ENCODE assay signal across 9 cellular contexts in genomic region chr10:132036887-132037675, GRCh38. TPM values are rescaled to one million over a fixed set of nuclear protein-coding genes. Genes with fewer than 3 reads are reported as not detected.
DNase-seq lines count a peak whose midpoint lies in the region; TF ChIP-seq lines count a peak whose summit lies in the region.
"Had no signal": no experiment of that assay in that cellular context is flagged by ENCODE, and none has a peak within 500 bp of the region (broad histone marks: within the 10 kb centered on the region; RNA-seq: fewer than 3 reads in every experiment).

No MANE protein-coding gene starts in this region.

- H3K9me3 ChIP-seq in endocrine pancreas (ENCODE audit: control insufficient read depth, low read length) (no peaks in the 10 kb centered on the region), adrenal gland (replicated peaks in 1 of 3) (no peaks in the 10 kb centered on the region)

- no peaks in the 10 kb centered on the region for H3K36me3 Mint-ChIP-seq in activated naive CD4-positive, alpha-beta T cell treated with anti-CD3 and anti-CD28 coated beads, Interleukin-2, amount 10 ng/mL, durations not matched to agents 7 days and 5 days
- no peaks in the 10 kb centered on the region for H3K36me3 Mint-ChIP-seq in type B pancreatic cell

- no peaks in the 10 kb centered on the region for H3K36me3 ChIP-seq in endocrine pancreas (ENCODE audit: control insufficient read depth, insufficient read depth, low read length)
- H3K36me3 ChIP-seq in adrenal gland (replicated peaks in 1 of 2), result no peaks in the 10 kb centered on the region

- H3K4me1 ChIP-seq in endocrine pancreas (ENCODE audit: control insufficient read depth, insufficient read depth, low read length), result no peaks in the 10 kb centered on the region
- H3K4me1 ChIP-seq in adrenal gland (replicated peaks in 1 of 2), result peaks cover 0 to 5% of the 10 kb centered on the region in 2 donors

- no peak for TF ChIP-seq CTCF in type B pancreatic cell (conservative IDR thresholded peaks at IDR 0.05)
- peak in 1 of 6 experiments; percentile 2 for TF ChIP-seq CTCF in adrenal gland (IDR thresholded peaks at IDR 0.05)

- peak overlapping the region; percentile 31 for H3K9ac ChIP-seq in endocrine pancreas (ENCODE audit: control insufficient read depth, insufficient read depth, low read length)

- no peak for TF ChIP-seq POLR2A in adrenal gland (IDR thresholded peaks at IDR 0.05)

- peaks cover 6% of the 10 kb centered on the region for H3K4me1 Mint-ChIP-seq in activated naive CD4-positive, alpha-beta T cell treated with anti-CD3 and anti-CD28 coated beads, Interleukin-2, amount 10 ng/mL, durations not matched to agents 7 days and 5 days
- H3K4me1 Mint-ChIP-seq in type B pancreatic cell (ENCODE audit: unreplicated experiment), result peaks cover 6% of the 10 kb centered on the region

- H3K9me3 Mint-ChIP-seq in activated naive CD4-positive, alpha-beta T cell treated with anti-CD3 and anti-CD28 coated beads, Interleukin-2, amount 10 ng/mL, durations not matched to agents 7 days and 5 days, result no peaks in the 10 kb centered on the region
- no peaks in the 10 kb centered on the region for H3K9me3 Mint-ChIP-seq in type B pancreatic cell

- 4 to 12% (median 6%) methylated on average over 20 to 44 of the region's 44 CpGs for WGBS in adrenal gland, 4 donors

- no peaks in the 10 kb centered on the region for H3K27me3 ChIP-seq in endocrine pancreas (ENCODE audit: control insufficient read depth, insufficient read depth, low read length)
- H3K27me3 ChIP-seq in adrenal gland, result peaks cover 18% of the 10 kb centered on the region

- intact Hi-C loops in adrenal gland (cut with DNase I), result loop anchor here in 1 of 2 donors (10.0 kb wide), 1 partner anchor 108 kb away; no protein-coding TSS in a partner anchor

- H3K27me3 Mint-ChIP-seq in activated naive CD4-positive, alpha-beta T cell treated with anti-CD3 and anti-CD28 coated beads, Interleukin-2, amount 10 ng/mL, durations not matched to agents 7 days and 5 days, result peaks cover 94% of the 10 kb centered on the region
- H3K27me3 Mint-ChIP-seq in type B pancreatic cell, result peaks cover 93% of the 10 kb centered on the region

- H3K4me3 Mint-ChIP-seq in activated naive CD4-positive, alpha-beta T cell treated with anti-CD3 and anti-CD28 coated beads, Interleukin-2, amount 10 ng/mL, durations not matched to agents 7 days and 5 days, result peak overlapping the region; percentile 49
- peak overlapping the region; percentile 76 for H3K4me3 Mint-ChIP-seq in type B pancreatic cell

- H3K27ac Mint-ChIP-seq in activated naive CD4-positive, alpha-beta T cell treated with anti-CD3 and anti-CD28 coated beads, Interleukin-2, amount 10 ng/mL, durations not matched to agents 7 days and 5 days, result no peak overlapping the region
- H3K27ac Mint-ChIP-seq in type B pancreatic cell, result peak overlapping the region; percentile 27

- CTCF ChIA-PET in activated naive CD4-positive, alpha-beta T cell treated with anti-CD3 and anti-CD28 coated beads, Interleukin-2, amount 10 ng/mL, durations not matched to agents 7 days and 5 days (lab: Charles Lee), result interaction anchor here (1.2 to 2.6 kb wide), 2 partner anchors 14 kb away, joined by 5 to 9 read pairs; no protein-coding TSS in a partner anchor

- H3K27ac ChIP-seq in adrenal gland, result peak overlapping the region in 1 of 5 donors; percentile 26

- DNase-seq in activated naive CD4-positive, alpha-beta T cell treated with anti-CD3 and anti-CD28 coated beads, Interleukin-2, amount 10 ng/mL, durations not matched to agents 7 days and 5 days, result no peak
- no peak for DNase-seq in activated naive CD4-positive, alpha-beta T cell treated with anti-CD3 and anti-CD28 coated beads, Interleukin-2, amount 50 U/mL, for 16 hours
- peak; percentile 16 for DNase-seq in midbrain (lab: John Stamatoyannopoulos, UW)
- DNase-seq in type B pancreatic cell (ENCODE audit: extremely low spot score, unreplicated experiment), result no peak
- DNase-seq in AG08396 (ENCODE audit: low spot score), result no peak
- no peak for DNase-seq in SIG-M5 treated with dmso at 0.1 percent for 504 hours (lab: John Stamatoyannopoulos, UW; ENCODE audit: unreplicated experiment)
- DNase-seq in adrenal gland, result no peak
- DNase-seq: cortex of kidney had no signal

- H3K4me3 ChIP-seq in endocrine pancreas (ENCODE audit: control insufficient read depth, insufficient read depth, low read length) (no peak overlapping the region), adrenal gland (peak overlapping the region in 1 of 4 donors; percentile 55)

RNA-seq across cellular contexts. Expression of gene JAKMIP3, which starts 28.7 kb away (rescaled TPM):
- total RNA-seq in type B pancreatic cell (ENCODE audit: low replicate concordance) (0.10 and 0.19 TPM in 2 replicates), adrenal gland (1 to 10 TPM in 1 of 8 donors, under 1 TPM in 7; 0.18 to 2.7 (median 0.74) TPM)
- polyA plus RNA-seq in adrenal gland, result 1 to 10 TPM in 2 of 3 donors, under 1 TPM in 1; 0.86 to 7.0 (median 2.1) TPM

RNA-seq across cellular contexts. Expression of gene BNIP3, which starts 55.4 kb away (rescaled TPM):
- total RNA-seq in type B pancreatic cell (ENCODE audit: low replicate concordance) (24.2 and 30.2 TPM in 2 replicates), adrenal gland (100 to 1,000 TPM in 4 of 8 donors, 10 to 100 TPM in 4; 34.9 to 132 (median 96.4) TPM)
- polyA plus RNA-seq in adrenal gland, result 10 to 100 TPM; 14.2 to 57.3 (median 14.7) TPM
